In genomic region chr12:67424784-67425183, GRCh38 we compare ENCODE assay signal across 16 cellular contexts.
DNase-seq lines count a peak whose midpoint lies in the region; ATAC-seq, FAIRE-seq and TF ChIP-seq lines count a peak whose summit lies in the region.
"Had no signal": no experiment of that assay in that cellular context is flagged by ENCODE, and none has a peak within 500 bp of the region (broad histone marks: within the 10 kb centered on the region; RNA-seq: fewer than 3 reads in every experiment).

No MANE protein-coding gene starts in this region.

- H2BK5ac ChIP-seq in trophoblast cell (ENCODE audit: low read depth, low read length, poor library complexity) = no peak overlapping the region

- ATAC-seq in GM19351 (IDR thresholded peaks at IDR 0.05; ENCODE audit: unreplicated experiment) = no peak

- H3K27ac Mint-ChIP-seq in activated CD4-positive, alpha-beta memory T cell treated with anti-CD3 and anti-CD28 coated beads, Interleukin-2, amount 10 ng/mL, durations not matched to agents 7 days and 5 days = no peak overlapping the region

- H3K9me3 Mint-ChIP-seq in activated CD4-positive, alpha-beta memory T cell treated with anti-CD3 and anti-CD28 coated beads, Interleukin-2, amount 10 ng/mL, durations not matched to agents 7 days and 5 days = no peaks in the 10 kb centered on the region

- H3K9ac ChIP-seq in trophoblast cell (ENCODE audit: low read length) = no peak overlapping the region

- peaks cover 5% of the 10 kb centered on the region for H3K79me1 ChIP-seq in trophoblast cell (ENCODE audit: low read length)

- POLR2A ChIA-PET in HEK293 (lab: Yijun Ruan, JAX) = no interaction called here
- POLR2A ChIA-PET in activated CD4-positive, alpha-beta memory T cell treated with anti-CD3 and anti-CD28 coated beads, Interleukin-2, amount 10 ng/mL, durations not matched to agents 7 days and 5 days (lab: Charles Lee) = no interaction called here

- no peaks in the 10 kb centered on the region for H3K4me1 Mint-ChIP-seq in activated CD4-positive, alpha-beta memory T cell treated with anti-CD3 and anti-CD28 coated beads, Interleukin-2, amount 10 ng/mL, durations not matched to agents 7 days and 5 days

- H3K36me3 Mint-ChIP-seq in activated CD4-positive, alpha-beta memory T cell treated with anti-CD3 and anti-CD28 coated beads, Interleukin-2, amount 10 ng/mL, durations not matched to agents 7 days and 5 days (ENCODE audit: low read depth) = no peaks in the 10 kb centered on the region
- H3K36me3 Mint-ChIP-seq: CD4-positive, CD25-positive, alpha-beta regulatory T cell had no signal

- H3K27ac ChIP-seq in HEK293 (ENCODE audit: extremely low read depth, low read depth, low read length) (no peak overlapping the region), trophoblast cell (ENCODE audit: low read depth, low read length) (no peak overlapping the region)

- no peak overlapping the region for H3K4me3 Mint-ChIP-seq in activated CD4-positive, alpha-beta memory T cell treated with anti-CD3 and anti-CD28 coated beads, Interleukin-2, amount 10 ng/mL, durations not matched to agents 7 days and 5 days
- H3K4me3 Mint-ChIP-seq: CD4-positive, CD25-positive, alpha-beta regulatory T cell had no signal

- WGBS in trophoblast cell (ENCODE audit: extremely low coverage, insufficient coverage, insufficient read length) = no CpG with 5 or more reads among the region's 1 CpG

- no peak overlapping the region for H2BK120ac ChIP-seq in trophoblast cell (ENCODE audit: insufficient read depth, low read length, poor library complexity)

- H3K36me3 ChIP-seq in HEK293 (ENCODE audit: control insufficient read depth in 2 of 2, insufficient read depth in 1 of 2, low read length in 2 of 2) = no peaks in the 10 kb centered on the region
- no peaks in the 10 kb centered on the region for H3K36me3 ChIP-seq in trophoblast cell (ENCODE audit: control insufficient read depth in 1 of 2, insufficient read depth in 2 of 2, low read length in 2 of 2)
- H3K36me3 ChIP-seq: Peyer's patch had no signal

- no peak for TF ChIP-seq CTCF in HEK293 (tag by site-specific recombination; IDR thresholded peaks at IDR 0.05)

- CTCF ChIA-PET in HEK293 (lab: Yijun Ruan, JAX) = interaction anchor here (0.6 to 2.3 kb wide), 4 partner anchors 8 to 237 kb away, joined by 3 to 8 read pairs (median 4); no protein-coding TSS in a partner anchor
- CTCF ChIA-PET in activated CD4-positive, alpha-beta memory T cell treated with anti-CD3 and anti-CD28 coated beads, Interleukin-2, amount 10 ng/mL, durations not matched to agents 7 days and 5 days (lab: Charles Lee) = no interaction called here

- no peak overlapping the region for H3K23ac ChIP-seq in trophoblast cell (ENCODE audit: low read length)

- H3K18ac ChIP-seq in trophoblast cell (ENCODE audit: low read length) = no peak overlapping the region

- H3K9me3 ChIP-seq in HEK293 (ENCODE audit: control insufficient read depth, insufficient read depth, low read depth, low read length) = no peaks in the 10 kb centered on the region
- no peaks in the 10 kb centered on the region for H3K9me3 ChIP-seq in trophoblast cell (ENCODE audit: insufficient read depth, low read depth, low read length)
- H3K9me3 ChIP-seq: Peyer's patch had no signal

- peaks cover 26% of the 10 kb centered on the region for H3K4me1 ChIP-seq in HEK293 (ENCODE audit: control insufficient read depth, insufficient read depth, low read length)
- peaks cover 8 to 12% of the 10 kb centered on the region in 2 experiments for H3K4me1 ChIP-seq in trophoblast cell (ENCODE audit: control insufficient read depth in 1 of 2, insufficient read depth in 2 of 2, low read length in 2 of 2)

- H2AK5ac ChIP-seq in trophoblast cell (ENCODE audit: low read length) = no peak overlapping the region

- H4K12ac ChIP-seq in trophoblast cell (ENCODE audit: low read depth, low read length) = no peak overlapping the region

- no peak overlapping the region for H3K4ac ChIP-seq in trophoblast cell (ENCODE audit: low read depth, low read length)

- no peak overlapping the region for H3K4me2 ChIP-seq in trophoblast cell (ENCODE audit: low read length)

- H4K8ac ChIP-seq in trophoblast cell (ENCODE audit: low read depth, low read length) = no peak overlapping the region

- no peaks in the 10 kb centered on the region for H3K79me2 ChIP-seq in trophoblast cell (ENCODE audit: control insufficient read depth, insufficient read depth, low read length, poor library complexity)

- no peaks in the 10 kb centered on the region for H3K27me3 Mint-ChIP-seq in activated CD4-positive, alpha-beta memory T cell treated with anti-CD3 and anti-CD28 coated beads, Interleukin-2, amount 10 ng/mL, durations not matched to agents 7 days and 5 days

- H2AFZ ChIP-seq in trophoblast cell (ENCODE audit: insufficient read depth, low read length, poor library complexity) = no peak overlapping the region

- DNase-seq in SK-MEL-5 (ENCODE audit: low read depth, low spot score) (peak; percentile 37), trophoblast cell (peak; percentile 76 to 84), NCI-H2227 (lab: John Stamatoyannopoulos, UW; ENCODE audit: unreplicated experiment) (no peak)
- no peak for DNase-seq in activated CD8-positive, alpha-beta memory T cell treated with anti-CD3 and anti-CD28 coated beads, Interleukin-2, amount 50 U/mL, for 4 hours
- no peak for DNase-seq in activated CD4-positive, alpha-beta memory T cell treated with anti-CD3 and anti-CD28 coated beads, Interleukin-2, amount 10 ng/mL, durations not matched to agents 7 days and 5 days
- DNase-seq: ACHN; CD4-positive, CD25-positive, alpha-beta regulatory T cell; NCI-H1105; NCI-H187; NCI-H774; SHP77 had no signal

- no peaks in the 10 kb centered on the region for H3K27me3 ChIP-seq in trophoblast cell (ENCODE audit: insufficient read depth, low read length)
- H3K27me3 ChIP-seq: Peyer's patch had no signal

- H2BK12ac ChIP-seq in trophoblast cell (ENCODE audit: low read length) = no peak overlapping the region

- in situ Hi-C loops in SK-MEL-5 (cut with HindIII; ENCODE audit: low pct_unique_long_range_greater_than_20kb, low sequenced_read_pairs) = no loop called here

- H3K4me3 ChIP-seq in HEK293 (ENCODE audit: low read depth, low read length) (no peak overlapping the region), trophoblast cell (ENCODE audit: low read depth, low read length) (no peak overlapping the region)
- H3K4me3 ChIP-seq: Peyer's patch had no signal

- no peak overlapping the region for H3K14ac ChIP-seq in trophoblast cell (ENCODE audit: low read length)

- FAIRE-seq in islet of Langerhans (lab: Jason Lieb, UNC) = peak; percentile 21
- FAIRE-seq: D721Med had no signal

- H4K91ac ChIP-seq in trophoblast cell (ENCODE audit: low read depth, low read length) = no peak overlapping the region

TF ChIP-seq in HEK293, 187 proteins besides CTCF, POLR2A, EP300 and RAD21:
- peak; percentile 43; the same call in 1 of the 2 replicates for TF ChIP-seq ATF2 (tag by site-specific recombination; IDR thresholded peaks at IDR 0.05; ENCODE audit: low read depth)
- no peak for TF ChIP-seq ZNF23 (tag by site-specific recombination; IDR thresholded peaks at IDR 0.05; ENCODE audit: borderline replicate concordance)

Comparison
In these comparisons a context has a peak if more than half of its experiments do, and no peak if none do; other contexts are left out.
1. DNase-seq: peak in SK-MEL-5 (single experiment) and trophoblast cell (2 of 2); none in activated CD8-positive, alpha-beta memory T cell treated with anti-CD3 and anti-CD28 coated beads, Interleukin-2, amount 50 U/mL, for 4 hours (single experiment), activated CD4-positive, alpha-beta memory T cell treated with anti-CD3 and anti-CD28 coated beads, Interleukin-2, amount 10 ng/mL, durations not matched to agents 7 days and 5 days (single experiment) and NCI-H2227 (single experiment).